Comparison of ENCODE assay signal across 8 cellular contexts in the genomic region with DNA sequence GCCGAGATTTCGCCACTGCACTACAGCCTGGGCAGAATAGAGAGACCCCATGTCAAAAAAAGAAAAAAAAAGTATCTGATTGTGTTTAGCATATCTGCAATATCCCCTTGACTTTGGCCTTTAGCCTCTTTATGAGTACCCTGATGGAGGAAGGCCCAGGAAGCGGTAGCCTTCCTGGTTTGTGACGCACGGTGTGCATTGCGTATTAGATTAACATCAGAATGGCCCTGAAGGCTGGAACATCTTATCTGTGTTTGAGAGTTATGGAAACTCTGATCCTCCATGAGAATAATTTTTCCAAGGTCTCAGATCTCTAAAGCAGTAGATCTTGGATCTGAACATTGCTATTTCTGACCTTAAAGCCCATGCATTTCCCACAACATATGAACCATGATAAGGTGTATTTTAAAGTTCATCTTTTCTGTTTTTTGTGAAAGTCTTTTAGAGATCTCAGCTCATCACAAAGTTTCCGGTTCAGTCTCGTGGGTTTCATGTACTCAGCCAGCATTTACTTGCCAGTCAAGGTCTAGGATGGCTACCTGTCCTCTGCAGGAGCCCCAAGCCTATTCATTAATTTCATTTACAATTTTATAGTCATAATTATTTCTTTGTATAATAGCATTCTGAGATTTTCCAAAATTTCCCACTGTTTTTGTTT. TPM values are rescaled to one million over a fixed set of nuclear protein-coding genes. Genes with fewer than 3 reads are reported as not detected.
DNase-seq lines count a peak whose midpoint lies in the region; ATAC-seq and TF ChIP-seq lines count a peak whose summit lies in the region.

No MANE protein-coding gene starts in this region.

- peaks cover 37% of the 10 kb centered on the region for H3K4me1 ChIP-seq in A673 (ENCODE audit: insufficient read depth, low read length, poor library complexity, severe bottlenecking)
- peaks cover 28% of the 10 kb centered on the region for H3K4me1 ChIP-seq in body of pancreas
- H3K4me1 ChIP-seq in mucosa of rectum (ENCODE audit: control insufficient read depth in 2 of 2, insufficient read depth in 2 of 2, low read length in 2 of 2), result peaks cover 16 to 19% of the 10 kb centered on the region in 2 donors

- H3K4me3 ChIP-seq in A673 (ENCODE audit: low read depth, low read length, poor library complexity, severe bottlenecking) (peak overlapping the region; percentile 91), body of pancreas (peak overlapping the region in 1 of 2 donors; percentile 70), mucosa of rectum (ENCODE audit: low read length in 2 of 2) (peak overlapping the region; percentile 80 to 92)

- H3K27ac ChIP-seq in A673 (ENCODE audit: low read depth, low read length, poor library complexity, severe bottlenecking) (peak overlapping the region; percentile 93), body of pancreas (peak overlapping the region in 3 of 4 donors; percentile 90 to 93 (median 91)), mucosa of rectum (ENCODE audit: low read depth in 2 of 2, low read length in 2 of 2) (peak overlapping the region in 1 of 2 donors; percentile 87)

- intact Hi-C loops in A673 (cut with micrococcal nuclease; ENCODE audit: unreplicated experiment), result no loop called here
- intact Hi-C loops in body of pancreas (cut with DNase I), result no loop called here

- TF ChIP-seq POLR2A in body of pancreas (IDR thresholded peaks at IDR 0.05), result no peak

- peak overlapping the region; percentile 61 to 83 for H3K9ac ChIP-seq in mucosa of rectum (ENCODE audit: low read depth in 1 of 2, low read length in 2 of 2)

- H3K27me3 ChIP-seq in A673 (replicated peaks; ENCODE audit: insufficient read depth, low read depth, low read length, poor library complexity), result no peaks in the 10 kb centered on the region
- no peaks in the 10 kb centered on the region for H3K27me3 ChIP-seq in body of pancreas
- H3K27me3 ChIP-seq in mucosa of rectum (ENCODE audit: control insufficient read depth in 2 of 2, insufficient read depth in 2 of 2, low read length in 2 of 2), result no peaks in the 10 kb centered on the region

- POLR2A ChIA-PET in A673 (lab: Charles Lee; ENCODE audit: low non-redundant PET), result interaction anchor here (0.6 kb wide), 2 partner anchors 250 to 482 kb away, joined by 3 to 4 read pairs; no protein-coding TSS in a partner anchor

- no peak for DNase-seq in A673 (ENCODE audit: low spot score)
- DNase-seq in body of pancreas, result no peak
- DNase-seq in ureter (ENCODE audit: low spot score), result no peak
- no peak for DNase-seq in Ammon's horn (ENCODE audit: low spot score)
- no peak for DNase-seq in NCI-H128 (lab: John Stamatoyannopoulos, UW; ENCODE audit: unreplicated experiment)

- BruUV-seq in A673 (replicated peaks; lab: Mats Ljungman, UMichigan), result no TSS peak

- TF ChIP-seq CTCF in A673 (conservative IDR thresholded peaks at IDR 0.05; ENCODE audit: low read depth, low read length) (no peak), body of pancreas (IDR thresholded peaks at IDR 0.05) (no peak)

- H3K36me3 ChIP-seq in A673 (ENCODE audit: insufficient read depth, low read length, poor library complexity, severe bottlenecking), result no peaks in the 10 kb centered on the region
- no peaks in the 10 kb centered on the region for H3K36me3 ChIP-seq in body of pancreas (replicated peaks in 1 of 2; ENCODE audit: insufficient read depth in 1 of 2, low read depth in 2 of 2)
- H3K36me3 ChIP-seq in mucosa of rectum (ENCODE audit: control insufficient read depth in 2 of 2, insufficient read depth in 2 of 2, low read length in 2 of 2), result no peaks in the 10 kb centered on the region

- H3K9me3 ChIP-seq in A673 (ENCODE audit: low read depth, low read length, poor library complexity, severe bottlenecking), result no peaks in the 10 kb centered on the region
- no peaks in the 10 kb centered on the region for H3K9me3 ChIP-seq in body of pancreas
- H3K9me3 ChIP-seq in mucosa of rectum (ENCODE audit: control insufficient read depth in 2 of 2, low read length in 2 of 2), result no peaks in the 10 kb centered on the region

- 58 to 59% methylated on average over 8 of the region's 8 CpGs for WGBS in body of pancreas, 2 donors

- peak; percentile 7 for ATAC-seq in HG03097 (IDR thresholded peaks at IDR 0.05; ENCODE audit: low FRiP score, unreplicated experiment)
- ATAC-seq in body of pancreas, result no peak
- ATAC-seq in GM18868 (IDR thresholded peaks at IDR 0.05; ENCODE audit: unreplicated experiment), result no peak

- CTCF ChIA-PET in A673 (lab: Charles Lee), result interaction anchor here (0.6 to 0.8 kb wide), 4 partner anchors 15 to 241 kb away, joined by 3 to 7 read pairs (median 3); no protein-coding TSS in a partner anchor

RNA-seq across cellular contexts. Expression of gene FDX1, which starts 0.7 kb away (rescaled TPM):
- total RNA-seq in A673 (2021) (59.5 and 62.3 TPM in 2 replicates), body of pancreas (10 to 100 TPM; 14.0 to 15.2 TPM), ureter (11.9 TPM)
